ENCODE assay signal across 32 cellular contexts in the genomic region with DNA sequence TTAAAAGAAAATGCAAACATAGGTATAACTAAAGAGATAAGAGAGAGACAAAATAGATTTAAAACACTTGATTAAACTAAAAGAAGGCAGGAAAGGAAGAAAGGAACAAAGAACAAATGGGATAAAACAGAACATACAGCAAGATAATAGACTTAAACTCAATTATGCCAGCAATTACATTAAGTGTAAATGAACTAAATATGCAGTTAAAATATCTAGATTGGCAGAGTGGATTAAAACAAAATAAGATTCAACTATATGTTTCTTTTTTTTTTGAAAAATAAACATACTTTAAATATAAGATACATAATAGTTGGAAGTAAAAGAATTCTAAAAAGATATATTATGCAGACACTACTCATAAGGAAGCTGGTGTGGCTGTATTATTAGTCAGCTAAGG.
"Had no signal": no experiment of that assay in that cellular context is flagged by ENCODE, and none has a peak within 500 bp of the region (broad histone marks: within the 10 kb centered on the region; RNA-seq: fewer than 3 reads in every experiment).

No MANE protein-coding gene starts in this region.

- H3K27me3 ChIP-seq: MG63 had no signal

- H3K36me3 ChIP-seq: MG63 had no signal

- DNase-seq: Kasumi-1, MG63, MM.1S, MV-4-11, NCI-H1048, NCI-H1092, NCI-H1092 treated with DMSO at 0.1 percent for 48 hours, NCI-H1105, NCI-H1105 treated with DMSO at 0.1 percent for 48 hours, NCI-H1417, NCI-H1417 treated with DMSO at 0.1 percent for 48 hours, NCI-H1436, NCI-H1436 treated with DMSO at 0.1 percent for 48 hours, NCI-H146, NCI-H1694, NCI-H1694 treated with DMSO at 0.1 percent for 48 hours, NCI-H187, NCI-H187 treated with DMSO at 0.1 percent for 48 hours, NCI-H1930, NCI-H2029, NCI-H2029 treated with DMSO at 0.1 percent for 48 hours, NCI-H2081, NCI-H2081 treated with DMSO at 0.1 percent for 48 hours, NCI-H2107, NCI-H2171, NCI-H2227 treated with DMSO at 0.1 percent for 48 hours, NCI-H226, NCI-H345, NCI-H446, NCI-H446 treated with DMSO at 0.1 percent for 48 hours, NCI-H510A, NCI-H510A treated with DMSO at 0.1 percent for 48 hours had no signal

- H3K4me3 ChIP-seq: MG63 had no signal
